8 cellular contexts compared by ENCODE assay signal in the genomic region with DNA sequence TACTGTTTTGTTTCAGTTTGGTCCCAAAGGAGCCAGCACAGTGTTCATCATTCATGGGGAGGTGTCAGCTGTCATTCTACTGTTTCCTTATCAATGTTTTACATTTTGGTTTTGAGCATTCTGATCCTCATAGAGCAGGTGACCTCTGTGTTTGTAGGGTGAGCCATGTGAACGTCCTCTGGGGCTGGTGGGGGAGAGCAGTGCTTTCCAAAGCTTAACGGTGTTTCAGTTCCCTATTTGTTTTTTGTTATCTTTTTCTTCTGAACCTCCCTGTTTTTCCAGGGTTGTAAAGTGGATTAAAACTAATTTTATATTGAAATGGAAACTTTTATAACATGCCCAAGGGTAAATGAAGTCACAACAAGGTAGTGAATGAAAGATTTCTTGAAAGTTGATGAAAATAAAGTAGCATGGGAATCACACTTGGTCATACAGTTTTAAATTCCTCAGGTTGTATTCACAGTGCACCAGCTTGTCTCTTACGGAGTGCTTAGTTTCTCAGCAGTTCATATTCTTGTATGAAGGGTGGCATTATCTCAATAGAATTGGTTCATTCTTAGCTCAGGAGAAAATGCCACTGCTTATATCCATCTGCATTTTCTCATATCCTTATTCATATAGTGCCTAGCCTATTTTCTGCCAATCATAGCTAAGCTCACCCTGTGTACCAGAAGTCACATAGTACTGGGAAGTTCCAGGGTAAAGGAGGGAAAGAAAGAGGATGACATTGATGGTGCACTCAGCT. TPM values are rescaled to one million over a fixed set of nuclear protein-coding genes. Genes with fewer than 3 reads are reported as not detected.
DNase-seq lines count a peak whose midpoint lies in the region; ATAC-seq and TF ChIP-seq lines count a peak whose summit lies in the region.

No MANE protein-coding gene starts in this region.

- H3K27ac Mint-ChIP-seq in activated T-helper 17 cell treated with anti-CD3 and anti-CD28 coated beads, Interleukin-2, amount 50 U/mL, for 72 hours = no peak overlapping the region
- H3K27ac Mint-ChIP-seq in progenitor cell of endocrine pancreas = peak overlapping the region; percentile 86
- H3K27ac Mint-ChIP-seq in activated CD8-positive, alpha-beta T cell treated with anti-CD3 and anti-CD28 coated beads for 36 hours = no peak overlapping the region

- H3K9me3 ChIP-seq in testis (no peaks in the 10 kb centered on the region), BE2C (no peaks in the 10 kb centered on the region)

- H3K36me3 ChIP-seq in testis (ENCODE audit: low read depth, missing control alignments) (no peaks in the 10 kb centered on the region), BE2C (no peaks in the 10 kb centered on the region)

- H3K4me3 Mint-ChIP-seq in activated T-helper 17 cell treated with anti-CD3 and anti-CD28 coated beads, Interleukin-2, amount 50 U/mL, for 72 hours = peak overlapping the region; percentile 16
- H3K4me3 Mint-ChIP-seq in progenitor cell of endocrine pancreas (ENCODE audit: low read depth) = no peak overlapping the region
- no peak overlapping the region for H3K4me3 Mint-ChIP-seq in activated CD8-positive, alpha-beta T cell treated with anti-CD3 and anti-CD28 coated beads for 36 hours

- H3K27me3 Mint-ChIP-seq in activated T-helper 17 cell treated with anti-CD3 and anti-CD28 coated beads, Interleukin-2, amount 50 U/mL, for 72 hours = no peaks in the 10 kb centered on the region
- no peaks in the 10 kb centered on the region for H3K27me3 Mint-ChIP-seq in progenitor cell of endocrine pancreas
- no peaks in the 10 kb centered on the region for H3K27me3 Mint-ChIP-seq in activated CD8-positive, alpha-beta T cell treated with anti-CD3 and anti-CD28 coated beads for 36 hours

- ATAC-seq in GM18909 (IDR thresholded peaks at IDR 0.05; ENCODE audit: poor library complexity, unreplicated experiment) (peak; percentile 86), HG03025 (IDR thresholded peaks at IDR 0.05; ENCODE audit: low FRiP score, unreplicated experiment) (peak; percentile 61)
- ATAC-seq in activated T-helper 17 cell treated with anti-CD3 and anti-CD28 coated beads, Interleukin-2, amount 50 U/mL, for 72 hours (replicated peaks) = no peak
- ATAC-seq in activated CD8-positive, alpha-beta T cell treated with anti-CD3 and anti-CD28 coated beads for 36 hours = no peak

- TF ChIP-seq CTCF in progenitor cell of endocrine pancreas (IDR thresholded peaks at IDR 0.05; ENCODE audit: unreplicated experiment) = no peak
- no peak for TF ChIP-seq CTCF in testis (IDR thresholded peaks at IDR 0.05)
- TF ChIP-seq CTCF in activated CD8-positive, alpha-beta T cell treated with anti-CD3 and anti-CD28 coated beads for 36 hours (IDR thresholded peaks at IDR 0.05) = no peak
- no peak for TF ChIP-seq CTCF in BE2C (IDR thresholded peaks at IDR 0.05; ENCODE audit: low read depth, low read length)

- H3K9me3 Mint-ChIP-seq in activated T-helper 17 cell treated with anti-CD3 and anti-CD28 coated beads, Interleukin-2, amount 50 U/mL, for 72 hours = no peaks in the 10 kb centered on the region
- no peaks in the 10 kb centered on the region for H3K9me3 Mint-ChIP-seq in progenitor cell of endocrine pancreas (ENCODE audit: low read depth)
- H3K9me3 Mint-ChIP-seq in activated CD8-positive, alpha-beta T cell treated with anti-CD3 and anti-CD28 coated beads for 36 hours = no peaks in the 10 kb centered on the region

- H3K27ac ChIP-seq in testis = no peak overlapping the region

- CTCF ChIA-PET in activated CD8-positive, alpha-beta T cell treated with anti-CD3 and anti-CD28 coated beads for 36 hours (lab: Charles Lee) = interaction anchor here (0.9 to 1.5 kb wide), 6 partner anchors 10 to 80 kb away, joined by 3 to 5 read pairs (median 4); no protein-coding TSS in a partner anchor

- TF ChIP-seq POLR2A in testis (IDR thresholded peaks at IDR 0.05) = no peak

- H3K4me1 ChIP-seq in testis (peaks cover 34% of the 10 kb centered on the region), BE2C (no peaks in the 10 kb centered on the region)

- no peaks in the 10 kb centered on the region for H3K27me3 ChIP-seq in testis
- no peaks in the 10 kb centered on the region for H3K27me3 ChIP-seq in BE2C

- H3K4me3 ChIP-seq in testis (no peak overlapping the region), BE2C (ENCODE audit: low read depth, low read length) (no peak overlapping the region)

- intact Hi-C loops in testis (cut with DNase I; ENCODE audit: low total_unique reads) = no loop called here
- intact Hi-C loops in activated CD8-positive, alpha-beta T cell treated with anti-CD3 and anti-CD28 coated beads for 36 hours (cut with micrococcal nuclease) = loop anchor here (5.0 kb wide), 1 partner anchor 75 kb away; no protein-coding TSS in a partner anchor

- 35 to 39% methylated on average over 3 of the region's 3 CpGs for WGBS in testis, 2 donors

- no peaks in the 10 kb centered on the region for H3K36me3 Mint-ChIP-seq in activated T-helper 17 cell treated with anti-CD3 and anti-CD28 coated beads, Interleukin-2, amount 50 U/mL, for 72 hours (ENCODE audit: low read depth)
- H3K36me3 Mint-ChIP-seq in progenitor cell of endocrine pancreas (ENCODE audit: insufficient read depth) = peaks cover 3% of the 10 kb centered on the region
- H3K36me3 Mint-ChIP-seq in activated CD8-positive, alpha-beta T cell treated with anti-CD3 and anti-CD28 coated beads for 36 hours (ENCODE audit: low read depth) = peaks cover 3% of the 10 kb centered on the region

- peaks cover 48% of the 10 kb centered on the region for H3K4me1 Mint-ChIP-seq in activated T-helper 17 cell treated with anti-CD3 and anti-CD28 coated beads, Interleukin-2, amount 50 U/mL, for 72 hours
- peaks cover 70% of the 10 kb centered on the region for H3K4me1 Mint-ChIP-seq in progenitor cell of endocrine pancreas (ENCODE audit: low read depth)
- H3K4me1 Mint-ChIP-seq in activated CD8-positive, alpha-beta T cell treated with anti-CD3 and anti-CD28 coated beads for 36 hours (ENCODE audit: low read depth) = peaks cover 67% of the 10 kb centered on the region

- POLR2A ChIA-PET in activated CD8-positive, alpha-beta T cell treated with anti-CD3 and anti-CD28 coated beads for 36 hours (lab: Charles Lee) = interaction anchor here (1.0 kb wide), 1 partner anchor 16 kb away, joined by 3 read pairs; no protein-coding TSS in a partner anchor

- no peak for DNase-seq in progenitor cell of endocrine pancreas (ENCODE audit: low spot score, unreplicated experiment)
- DNase-seq in testis = no peak
- DNase-seq in mesenteric fat pad (ENCODE audit: low spot score) = no peak
- DNase-seq in activated CD8-positive, alpha-beta T cell treated with anti-CD3 and anti-CD28 coated beads for 36 hours = no peak
- no peak for DNase-seq in BE2C

RNA-seq across cellular contexts. Expression of gene MAP4K4, which starts 54.5 kb away (rescaled TPM):
- total RNA-seq in activated T-helper 17 cell treated with anti-CD3 and anti-CD28 coated beads, Interleukin-2, amount 50 U/mL, for 72 hours = 10 to 100 TPM; 26.4 to 54.9 TPM
- total RNA-seq in progenitor cell of endocrine pancreas = 171 and 184 TPM in 2 replicates
- total RNA-seq in testis = 100 to 1,000 TPM; 174 to 194 TPM
- polyA plus RNA-seq in testis (ENCODE audit: insufficient read depth, low read depth, low replicate concordance) = 88.2 TPM
- total RNA-seq in mesenteric fat pad = 117 TPM
- total RNA-seq in activated CD8-positive, alpha-beta T cell treated with anti-CD3 and anti-CD28 coated beads for 36 hours = 10 to 100 TPM; 26.3 to 27.3 TPM
- 31.0 TPM for polyA plus RNA-seq in BE2C (2012; ENCODE audit: insufficient read depth, insufficient read length, low read depth)

Comparison
In these comparisons a context has a peak if more than half of its experiments do, and no peak if none do; other contexts are left out.
1. ATAC-seq: peak in GM18909 (single experiment) and HG03025 (single experiment); none in activated T-helper 17 cell treated with anti-CD3 and anti-CD28 coated beads, Interleukin-2, amount 50 U/mL, for 72 hours (single experiment) and activated CD8-positive, alpha-beta T cell treated with anti-CD3 and anti-CD28 coated beads for 36 hours (single experiment).